ENCODE assay signal across 9 cellular contexts in genomic region chr11:111797145-111797581, GRCh38. TPM values are rescaled to one million over a fixed set of nuclear protein-coding genes. Genes with fewer than 3 reads are reported as not detected.
DNase-seq lines count a peak whose midpoint lies in the region; ATAC-seq, FAIRE-seq and TF ChIP-seq lines count a peak whose summit lies in the region.
"Had no signal": no experiment of that assay in that cellular context is flagged by ENCODE, and none has a peak within 500 bp of the region (broad histone marks: within the 10 kb centered on the region; RNA-seq: fewer than 3 reads in every experiment).

No MANE protein-coding gene starts in this region.

- intact Hi-C loops in lower lobe of right lung (cut with DNase I) (no loop called here), ascending aorta (cut with DNase I) (no loop called here)

- H3K27me3 ChIP-seq in lower lobe of right lung (ENCODE audit: low read depth): no peaks in the 10 kb centered on the region
- no peaks in the 10 kb centered on the region for H3K27me3 ChIP-seq in ascending aorta

- TF ChIP-seq CTCF in lower lobe of right lung (IDR thresholded peaks at IDR 0.05): no peak
- TF ChIP-seq CTCF in ascending aorta (IDR thresholded peaks at IDR 0.05): no peak

- H3K36me3 ChIP-seq in lower lobe of right lung: peaks cover 4% of the 10 kb centered on the region
- peaks cover 3 to 8% of the 10 kb centered on the region in 2 donors for H3K36me3 ChIP-seq in ascending aorta

- no peak for TF ChIP-seq POLR2A in GM12892 (IDR thresholded peaks at IDR 0.05; ENCODE audit: low read depth, low read length)

- H3K27ac ChIP-seq in lower lobe of right lung (no peak overlapping the region), ascending aorta (no peak overlapping the region)

- no peak overlapping the region for H3K4me3 ChIP-seq in lower lobe of right lung
- H3K4me3 ChIP-seq in ascending aorta: no peak overlapping the region

- peak; percentile 57 for FAIRE-seq in GM12892 (lab: Jason Lieb, UNC)

- ATAC-seq in HG03175 (IDR thresholded peaks at IDR 0.05; ENCODE audit: unreplicated experiment) (peak; percentile 61), lower lobe of right lung (peak; percentile 35 to 53)
- ATAC-seq: activated T-cell treated with anti-CD3 and anti-CD28 coated beads, Interleukin-2, amount 50 U/mL, for 4 hours had no signal

- H3K4me1 ChIP-seq in lower lobe of right lung (no peaks in the 10 kb centered on the region), ascending aorta (no peaks in the 10 kb centered on the region)

- DNase-seq in GM12892 (ENCODE audit: insufficient read length): no peak
- DNase-seq in RPMI8226: peak; percentile 99
- DNase-seq in lower lobe of right lung: no peak
- DNase-seq in NCI-H2227 treated with DMSO at 0.1 percent for 48 hours (lab: John Stamatoyannopoulos, UW): no peak
- no peak for DNase-seq in stimulated activated CD4-positive, alpha-beta T cell treated with anti-CD3 and anti-CD28 coated beads, Interleukin-2, amount 100 ng/mL, for 48 hours
- DNase-seq in ascending aorta (ENCODE audit: low spot score in 2 of 2): no peak
- no peak for DNase-seq in iPS-NIHi11 (ENCODE audit: low spot score)
- DNase-seq: activated T-cell treated with anti-CD3 and anti-CD28 coated beads, Interleukin-2, amount 50 U/mL, for 4 hours had no signal

- no peaks in the 10 kb centered on the region for H3K9me3 ChIP-seq in lower lobe of right lung
- H3K9me3 ChIP-seq in ascending aorta: no peaks in the 10 kb centered on the region

RNA-seq across cellular contexts. Expression of gene PPP2R1B, which starts 31.0 kb away (rescaled TPM):
- 16.8 TPM for polyA plus RNA-seq in GM12892 (2012; ENCODE audit: missing spikeins)
- total RNA-seq in lower lobe of right lung (24.1 TPM), ascending aorta (7.7 TPM)
